20 cellular contexts compared by ENCODE assay signal in genomic region chr5:135339623-135340022, GRCh38.
"Had no signal": no experiment of that assay in that cellular context is flagged by ENCODE, and none has a peak within 500 bp of the region (broad histone marks: within the 10 kb centered on the region; RNA-seq: fewer than 3 reads in every experiment).

No MANE protein-coding gene starts in this region.

- H3K4me3 ChIP-seq: lung, pancreas, prostate gland, right atrium auricular region, testis, tibial artery had no signal

- H3K27me3 Mint-ChIP-seq: effector memory CD8-positive, alpha-beta T cell; memory B cell; stimulated activated memory B cell treated with anti-CD40 and anti-IgM and Interleukin-4, amounts not matched to agents 10 μg/mL and 1 μg/mL and 100 μg/mL, for 72 hours; type B pancreatic cell had no signal

- H3K4me1 ChIP-seq: pancreas, prostate gland, testis had no signal

- H3K4me3 Mint-ChIP-seq: effector memory CD8-positive, alpha-beta T cell; memory B cell; natural killer cell; neural crest cell; stimulated activated memory B cell treated with anti-CD40 and anti-IgM and Interleukin-4, amounts not matched to agents 10 μg/mL and 1 μg/mL and 100 μg/mL, for 72 hours; type B pancreatic cell had no signal

- H3K4me1 Mint-ChIP-seq: memory B cell, natural killer cell, neural crest cell had no signal

- H3K9me3 Mint-ChIP-seq: effector memory CD8-positive, alpha-beta T cell; memory B cell; natural killer cell; neural crest cell; stimulated activated memory B cell treated with anti-CD40 and anti-IgM and Interleukin-4, amounts not matched to agents 10 μg/mL and 1 μg/mL and 100 μg/mL, for 72 hours; type B pancreatic cell had no signal

- ATAC-seq: effector memory CD8-positive, alpha-beta T cell; left lobe of liver; natural killer cell; pancreas; sciatic nerve; stimulated activated memory B cell treated with anti-CD40 and anti-IgM and Interleukin-4, amounts not matched to agents 10 μg/mL and 1 μg/mL and 100 μg/mL, for 72 hours; stimulated activated naive CD8-positive, alpha-beta T cell treated with anti-CD3 and anti-CD28 coated beads, Interleukin-15, Interleukin-2, amounts not matched to agents 100 U/mL and 50 U/mL, for 24 hours had no signal

- H3K27ac Mint-ChIP-seq: memory B cell; natural killer cell; stimulated activated memory B cell treated with anti-CD40 and anti-IgM and Interleukin-4, amounts not matched to agents 10 μg/mL and 1 μg/mL and 100 μg/mL, for 72 hours; type B pancreatic cell had no signal

- H3K27me3 ChIP-seq: neutrophil, pancreas, right atrium auricular region, testis, tibial artery had no signal

- H3K27ac ChIP-seq: neutrophil, pancreas, prostate gland, right atrium auricular region, testis, tibial artery had no signal

- DNase-seq: cortex of kidney; effector memory CD8-positive, alpha-beta T cell; natural killer cell; pancreas; stimulated activated CD4-positive, alpha-beta T cell treated with anti-CD3 and anti-CD28 coated beads, Interleukin-2, amount 100 ng/mL, for 24 hours; stimulated activated CD4-positive, alpha-beta T cell treated with anti-CD3 and anti-CD28 coated beads, Interleukin-4, amount 100 ng/mL, for 24 hours; stimulated activated naive CD8-positive, alpha-beta T cell treated with anti-CD3 and anti-CD28 coated beads, Interleukin-15, Interleukin-2, amounts not matched to agents 100 U/mL and 50 U/mL, for 24 hours; substantia nigra; testis had no signal

- H3K9me3 ChIP-seq: neutrophil, pancreas, prostate gland, right atrium auricular region, testis, tibial artery had no signal
